ENCODE assay signal across 1 cellular context in genomic region chr12:54598966-54599365, GRCh38.
A peak's percentile ranks its signal among the peaks of the same experiment; 100 is the strongest.
TF ChIP-seq lines count a peak whose summit lies in the region.

No MANE protein-coding gene starts in this region.

TF ChIP-seq in K562, 482 proteins besides CTCF, POLR2A, EP300 and RAD21:
- TF ChIP-seq ZNF212 (CRISPR knock-in tag; IDR thresholded peaks at IDR 0.05) (no peak), CXXC5 (CRISPR knock-in tag; IDR thresholded peaks at IDR 0.05) (no peak), VEZF1 (CRISPR knock-in tag; IDR thresholded peaks at IDR 0.05) (peak; percentile 63)
- TF ChIP-seq, protein P1, sequence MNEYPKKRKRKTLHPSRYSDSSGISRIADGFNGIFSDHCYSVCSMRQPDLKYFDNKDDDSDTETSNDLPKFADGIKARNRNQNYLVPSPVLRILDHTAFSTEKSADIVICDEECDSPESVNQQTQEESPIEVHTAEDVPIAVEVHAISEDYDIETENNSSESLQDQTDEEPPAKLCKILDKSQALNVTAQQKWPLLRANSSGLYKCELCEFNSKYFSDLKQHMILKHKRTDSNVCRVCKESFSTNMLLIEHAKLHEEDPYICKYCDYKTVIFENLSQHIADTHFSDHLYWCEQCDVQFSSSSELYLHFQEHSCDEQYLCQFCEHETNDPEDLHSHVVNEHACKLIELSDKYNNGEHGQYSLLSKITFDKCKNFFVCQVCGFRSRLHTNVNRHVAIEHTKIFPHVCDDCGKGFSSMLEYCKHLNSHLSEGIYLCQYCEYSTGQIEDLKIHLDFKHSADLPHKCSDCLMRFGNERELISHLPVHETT (CRISPR knock-in tag; conservative IDR thresholded peaks at IDR 0.05 in 1 of 2, IDR thresholded peaks at IDR 0.05 in 1 of 2), result no peak
TF ChIP-seq in K562: peak in this region for 1.
